8 cellular contexts compared by ENCODE assay signal in the genomic region with DNA sequence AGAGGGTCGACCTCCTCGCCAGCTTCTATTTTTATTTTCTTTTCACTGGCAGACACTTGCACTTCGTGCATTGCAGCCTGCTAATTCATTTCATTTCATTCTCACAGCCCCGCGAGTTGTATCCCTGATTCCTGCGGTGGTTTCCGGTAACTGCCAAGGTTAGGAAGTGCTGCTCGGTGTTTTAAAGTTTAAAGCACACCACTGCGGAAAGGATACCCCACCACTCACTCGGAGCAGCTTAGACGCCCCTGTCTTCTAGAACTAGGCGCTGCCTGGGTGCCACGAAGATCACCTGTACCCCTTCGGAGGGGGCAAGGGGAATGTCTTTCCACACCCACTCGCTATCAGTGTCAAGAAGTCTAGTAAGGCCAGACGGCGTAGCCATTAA. TPM values are rescaled to one million over a fixed set of nuclear protein-coding genes. Genes with fewer than 3 reads are reported as not detected.
DNase-seq lines count a peak whose midpoint lies in the region; ATAC-seq and TF ChIP-seq lines count a peak whose summit lies in the region.

No MANE protein-coding gene starts in this region.

- peak overlapping the region; percentile 96 for H3K4me3 Mint-ChIP-seq in T-helper 17 cell
- H3K4me3 Mint-ChIP-seq in mesothelial cell of epicardium: peak overlapping the region; percentile 91

- H3K4me1 Mint-ChIP-seq in T-helper 17 cell: peaks cover 11% of the 10 kb centered on the region
- H3K4me1 Mint-ChIP-seq in mesothelial cell of epicardium: peaks cover 11% of the 10 kb centered on the region

- H3K9me3 Mint-ChIP-seq in mesothelial cell of epicardium: no peaks in the 10 kb centered on the region

- WGBS in thyroid gland, 2 donors: 0% methylated on average over 17 of the region's 17 CpGs

- DNase-seq in NCI-H2227 (lab: John Stamatoyannopoulos, UW; ENCODE audit: unreplicated experiment): peak; percentile 25
- no peak for DNase-seq in NCI-H2227 treated with DMSO at 0.1 percent for 48 hours (lab: John Stamatoyannopoulos, UW)
- DNase-seq in T-helper 17 cell: peak; percentile 7 to 14 (median 10)
- no peak for DNase-seq in coronary artery (ENCODE audit: low spot score)
- no peak for DNase-seq in mesothelial cell of epicardium (ENCODE audit: low spot score in 2 of 2, unreplicated experiment in 2 of 2)
- DNase-seq in thyroid gland: peak in 1 of 2 donors; percentile 7

- TF ChIP-seq CTCF in coronary artery (IDR thresholded peaks at IDR 0.05) (no peak), mesothelial cell of epicardium (IDR thresholded peaks at IDR 0.05; ENCODE audit: unreplicated experiment) (no peak), thyroid gland (IDR thresholded peaks at IDR 0.05) (no peak)

- peak overlapping the region; percentile 84 to 88 for H3K27ac ChIP-seq in coronary artery
- peak overlapping the region in 2 of 3 donors; percentile 60 to 74 for H3K27ac ChIP-seq in thyroid gland

- peak; percentile 12 for ATAC-seq in HG03097 (IDR thresholded peaks at IDR 0.05; ENCODE audit: low FRiP score, unreplicated experiment)
- ATAC-seq in T-helper 17 cell: peak; percentile 13
- no peak for ATAC-seq in HG03025 (IDR thresholded peaks at IDR 0.05; ENCODE audit: low FRiP score, unreplicated experiment)

- no peaks in the 10 kb centered on the region for H3K27me3 ChIP-seq in thyroid gland

- intact Hi-C loops in thyroid gland (cut with DNase I): loop anchor here (5.0 to 10.0 kb wide), 4 partner anchors 129 to 639 kb away; a partner anchor contains a TSS

- no peak for TF ChIP-seq POLR2A in thyroid gland (IDR thresholded peaks at IDR 0.05)

- no peaks in the 10 kb centered on the region for H3K36me3 ChIP-seq in thyroid gland

- H3K27ac Mint-ChIP-seq in T-helper 17 cell (peak overlapping the region; percentile 89), mesothelial cell of epicardium (peak overlapping the region; percentile 95)

- no peaks in the 10 kb centered on the region for H3K9me3 ChIP-seq in T-helper 17 cell (ENCODE audit: control insufficient read depth, low read length, poor library complexity, severe bottlenecking)
- no peaks in the 10 kb centered on the region for H3K9me3 ChIP-seq in thyroid gland

- H3K4me3 ChIP-seq in coronary artery: peak overlapping the region; percentile 91
- H3K4me3 ChIP-seq in thyroid gland (replicated peaks in 1 of 3): peak overlapping the region; percentile 38 to 95 (median 72)

- H3K36me3 Mint-ChIP-seq in T-helper 17 cell (ENCODE audit: low read depth): no peaks in the 10 kb centered on the region
- H3K36me3 Mint-ChIP-seq in mesothelial cell of epicardium: peaks cover 7% of the 10 kb centered on the region

- H3K4me1 ChIP-seq in thyroid gland: peaks cover 4 to 15% of the 10 kb centered on the region in 2 donors

- H3K27me3 Mint-ChIP-seq in T-helper 17 cell (peaks cover 11% of the 10 kb centered on the region), mesothelial cell of epicardium (ENCODE audit: low read depth) (peaks cover 17% of the 10 kb centered on the region)

RNA-seq across cellular contexts. Expression of a gene that starts 0.5 kb away (rescaled TPM):
- total RNA-seq in T-helper 17 cell (10 to 100 TPM; 32.6 to 32.8 TPM), mesothelial cell of epicardium (21.4 to 24.3 TPM (median 22.3 TPM) in 3 replicates), thyroid gland (10 to 100 TPM in 2 of 4 donors, 1 to 10 TPM in 2; 7.0 to 13.1 (median 10.8) TPM)

RNA-seq across cellular contexts. Expression of a gene that starts 40.2 kb away (rescaled TPM):
- total RNA-seq in T-helper 17 cell (10 to 100 TPM; 10.9 to 12.0 TPM), mesothelial cell of epicardium (16.0 to 19.2 TPM (median 18.4 TPM) in 3 replicates), thyroid gland (10 to 100 TPM; 12.6 to 24.1 (median 17.9) TPM)

Comparison
In these comparisons a context has a peak if more than half of its experiments do, and no peak if none do; other contexts are left out.
1. DNase-seq: peak in NCI-H2227 (single experiment) and T-helper 17 cell (3 of 3); none in NCI-H2227 treated with DMSO at 0.1 percent for 48 hours (single experiment), coronary artery (single experiment) and mesothelial cell of epicardium (0 of 2).